In genomic region chr3:150059241-150059640, GRCh38 we compare ENCODE assay signal across 17 cellular contexts.
A peak's percentile ranks its signal among the peaks of the same experiment; 100 is the strongest.
DNase-seq lines count a peak whose midpoint lies in the region; TF ChIP-seq lines count a peak whose summit lies in the region.
"Had no signal": no experiment of that assay in that cellular context is flagged by ENCODE, and none has a peak within 500 bp of the region (broad histone marks: within the 10 kb centered on the region; RNA-seq: fewer than 3 reads in every experiment).

No MANE protein-coding gene starts in this region.

- TF ChIP-seq CTCF in astrocyte of the cerebellum (IDR thresholded peaks at IDR 0.05; ENCODE audit: low read depth, low read length, missing control alignments) (no peak), retinal pigment epithelial cell (conservative IDR thresholded peaks at IDR 0.05; ENCODE audit: low read depth, low read length) (no peak)

- DNase-seq in DMS79 treated with DMSO at 0.1 percent for 48 hours (lab: John Stamatoyannopoulos, UW) (peak; percentile 86), M059J (ENCODE audit: low read depth) (peak; percentile 82), astrocyte of the cerebellum (ENCODE audit: low read depth) (peak; percentile 57), retinal pigment epithelial cell (ENCODE audit: low read depth) (peak; percentile 33), superior temporal gyrus (ENCODE audit: extremely low spot score) (no peak), occipital lobe (lab: John Stamatoyannopoulos, UW) (no peak)
- DNase-seq in activated CD4-positive, alpha-beta T cell treated with anti-CD3 and anti-CD28 coated beads for 4 hours, result no peak
- DNase-seq: ACHN; Calu3; CD4-positive, CD25-positive, alpha-beta regulatory T cell; GOT3; NCI-H1048; NCI-H1694 treated with DMSO at 0.1 percent for 48 hours; NCI-H2171 treated with DMSO at 0.1 percent for 48 hours; NCI-H510A had no signal

- in situ Hi-C loops in astrocyte of the cerebellum (cut with HindIII; ENCODE audit: low sequenced_read_pairs), result no loop called here

- H3K4me3 ChIP-seq in astrocyte of the cerebellum (ENCODE audit: low read depth, low read length) (no peak overlapping the region), retinal pigment epithelial cell (ENCODE audit: low read length) (no peak overlapping the region)
- H3K4me3 ChIP-seq: K562, SK-N-MC had no signal

Comparison
In these comparisons a context has a peak if more than half of its experiments do, and no peak if none do; other contexts are left out.
1. DNase-seq: peak in DMS79 treated with DMSO at 0.1 percent for 48 hours (single experiment), M059J (single experiment), astrocyte of the cerebellum (single experiment) and retinal pigment epithelial cell (single experiment); none in activated CD4-positive, alpha-beta T cell treated with anti-CD3 and anti-CD28 coated beads for 4 hours (0 of 2), superior temporal gyrus (single experiment) and occipital lobe (single experiment).